In the genomic region with DNA sequence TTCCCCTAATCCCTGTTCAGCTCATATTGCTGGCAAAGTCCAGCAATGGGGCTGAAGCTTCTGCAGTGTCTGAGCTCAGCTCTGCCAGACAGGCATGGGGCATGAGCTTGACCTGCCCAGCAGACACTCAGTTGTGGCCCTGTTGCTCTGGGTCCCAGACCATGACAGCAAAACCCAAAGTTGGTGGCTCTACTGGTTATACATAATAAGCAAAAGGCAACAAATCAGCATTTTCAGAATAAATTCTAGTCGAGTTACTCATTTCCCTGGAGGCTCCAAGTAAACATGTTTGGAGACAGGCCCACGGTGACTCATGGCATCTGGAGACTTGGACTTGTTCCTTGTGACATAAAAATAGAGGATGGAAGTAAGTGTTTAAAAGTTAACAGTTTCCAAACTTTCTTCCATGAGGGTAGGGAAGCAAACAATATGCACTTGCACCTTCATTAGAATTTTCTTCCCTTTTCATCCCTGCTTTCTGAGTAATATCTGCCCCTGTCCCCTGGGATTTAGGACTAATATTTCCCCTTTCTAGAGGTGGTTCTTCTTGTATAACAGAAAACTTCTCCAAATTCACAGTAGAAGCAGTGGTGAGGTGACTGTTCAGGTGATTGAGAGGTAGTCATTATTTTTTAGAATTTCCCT, we compare ENCODE assay signal across 1 cellular context.
TF ChIP-seq lines count a peak whose summit lies in the region.

No MANE protein-coding gene starts in this region.

TF ChIP-seq in HCT116, 20 proteins besides CTCF, POLR2A, EP300 and RAD21:
- TF ChIP-seq EGR1 (IDR thresholded peaks at IDR 0.05; ENCODE audit: low read depth) (no peak), EZH2 (IDR thresholded peaks at IDR 0.05) (no peak), POLR2AphosphoS5 (IDR thresholded peaks at IDR 0.05; ENCODE audit: low read depth, low read length) (0 out of 2 replicates have a peak, but pooled peaks have one; percentile 23), ZNF274 (IDR thresholded peaks at IDR 0.05; ENCODE audit: low read depth, low read length) (no peak), EZH2phosphoT487 (IDR thresholded peaks at IDR 0.05; ENCODE audit: borderline replicate concordance) (no peak), SRF (IDR thresholded peaks at IDR 0.05; ENCODE audit: low read depth) (peak; percentile 48; the same call in 1 of the 2 replicates), ATF3 (IDR thresholded peaks at IDR 0.05) (no peak), SP1 (IDR thresholded peaks at IDR 0.05; ENCODE audit: low read depth) (peak; percentile 74), SIN3A (IDR thresholded peaks at IDR 0.05; ENCODE audit: low read depth) (no peak), ELF1 (IDR thresholded peaks at IDR 0.05; ENCODE audit: borderline replicate concordance, low read depth) (no peak), CEBPB (IDR thresholded peaks at IDR 0.05; ENCODE audit: low read depth) (0 out of 2 replicates have a peak, but pooled peaks have one; percentile 21), TCF7L2 (IDR thresholded peaks at IDR 0.05; ENCODE audit: borderline replicate concordance, extremely low read depth, insufficient read depth, insufficient read length) (no peak), MAX (IDR thresholded peaks at IDR 0.05) (no peak; the same call in 1 of the 2 replicates), YY1 (IDR thresholded peaks at IDR 0.05; ENCODE audit: extremely low read depth, insufficient replicate concordance, low read depth, low read length) (no peak), CBX3 (IDR thresholded peaks at IDR 0.05; ENCODE audit: low read depth) (peak; percentile 61; the same call in 1 of the 2 replicates), ZFX (IDR thresholded peaks at IDR 0.05) (no peak), FOSL1 (IDR thresholded peaks at IDR 0.05; ENCODE audit: low read depth) (peak; percentile 95), JUND (IDR thresholded peaks at IDR 0.05) (peak; percentile 91)
- TF ChIP-seq, protein P1, sequence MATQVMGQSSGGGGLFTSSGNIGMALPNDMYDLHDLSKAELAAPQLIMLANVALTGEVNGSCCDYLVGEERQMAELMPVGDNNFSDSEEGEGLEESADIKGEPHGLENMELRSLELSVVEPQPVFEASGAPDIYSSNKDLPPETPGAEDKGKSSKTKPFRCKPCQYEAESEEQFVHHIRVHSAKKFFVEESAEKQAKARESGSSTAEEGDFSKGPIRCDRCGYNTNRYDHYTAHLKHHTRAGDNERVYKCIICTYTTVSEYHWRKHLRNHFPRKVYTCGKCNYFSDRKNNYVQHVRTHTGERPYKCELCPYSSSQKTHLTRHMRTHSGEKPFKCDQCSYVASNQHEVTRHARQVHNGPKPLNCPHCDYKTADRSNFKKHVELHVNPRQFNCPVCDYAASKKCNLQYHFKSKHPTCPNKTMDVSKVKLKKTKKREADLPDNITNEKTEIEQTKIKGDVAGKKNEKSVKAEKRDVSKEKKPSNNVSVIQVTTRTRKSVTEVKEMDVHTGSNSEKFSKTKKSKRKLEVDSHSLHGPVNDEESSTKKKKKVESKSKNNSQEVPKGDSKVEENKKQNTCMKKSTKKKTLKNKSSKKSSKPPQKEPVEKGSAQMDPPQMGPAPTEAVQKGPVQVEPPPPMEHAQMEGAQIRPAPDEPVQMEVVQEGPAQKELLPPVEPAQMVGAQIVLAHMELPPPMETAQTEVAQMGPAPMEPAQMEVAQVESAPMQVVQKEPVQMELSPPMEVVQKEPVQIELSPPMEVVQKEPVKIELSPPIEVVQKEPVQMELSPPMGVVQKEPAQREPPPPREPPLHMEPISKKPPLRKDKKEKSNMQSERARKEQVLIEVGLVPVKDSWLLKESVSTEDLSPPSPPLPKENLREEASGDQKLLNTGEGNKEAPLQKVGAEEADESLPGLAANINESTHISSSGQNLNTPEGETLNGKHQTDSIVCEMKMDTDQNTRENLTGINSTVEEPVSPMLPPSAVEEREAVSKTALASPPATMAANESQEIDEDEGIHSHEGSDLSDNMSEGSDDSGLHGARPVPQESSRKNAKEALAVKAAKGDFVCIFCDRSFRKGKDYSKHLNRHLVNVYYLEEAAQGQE (IDR thresholded peaks at IDR 0.05; ENCODE audit: low read depth) = no peak
- TF ChIP-seq, protein P2, sequence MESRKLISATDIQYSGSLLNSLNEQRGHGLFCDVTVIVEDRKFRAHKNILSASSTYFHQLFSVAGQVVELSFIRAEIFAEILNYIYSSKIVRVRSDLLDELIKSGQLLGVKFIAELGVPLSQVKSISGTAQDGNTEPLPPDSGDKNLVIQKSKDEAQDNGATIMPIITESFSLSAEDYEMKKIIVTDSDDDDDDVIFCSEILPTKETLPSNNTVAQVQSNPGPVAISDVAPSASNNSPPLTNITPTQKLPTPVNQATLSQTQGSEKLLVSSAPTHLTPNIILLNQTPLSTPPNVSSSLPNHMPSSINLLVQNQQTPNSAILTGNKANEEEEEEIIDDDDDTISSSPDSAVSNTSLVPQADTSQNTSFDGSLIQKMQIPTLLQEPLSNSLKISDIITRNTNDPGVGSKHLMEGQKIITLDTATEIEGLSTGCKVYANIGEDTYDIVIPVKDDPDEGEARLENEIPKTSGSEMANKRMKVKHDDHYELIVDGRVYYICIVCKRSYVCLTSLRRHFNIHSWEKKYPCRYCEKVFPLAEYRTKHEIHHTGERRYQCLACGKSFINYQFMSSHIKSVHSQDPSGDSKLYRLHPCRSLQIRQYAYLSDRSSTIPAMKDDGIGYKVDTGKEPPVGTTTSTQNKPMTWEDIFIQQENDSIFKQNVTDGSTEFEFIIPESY (IDR thresholded peaks at IDR 0.05; ENCODE audit: extremely low read depth, insufficient replicate concordance, low read length) = no peak
